ENCODE assay signal across 9 cellular contexts in genomic region chr4:73423184-73423583, GRCh38. TPM values are rescaled to one million over a fixed set of nuclear protein-coding genes. Genes with fewer than 3 reads are reported as not detected.
"Had no signal": no experiment of that assay in that cellular context is flagged by ENCODE, and none has a peak within 500 bp of the region (broad histone marks: within the 10 kb centered on the region; RNA-seq: fewer than 3 reads in every experiment).

No MANE protein-coding gene starts in this region.

- ATAC-seq: GM12878 had no signal

- FAIRE-seq: G401.6, GM12878, GM12891, GM12892, GM18507, GM19239 had no signal

- H3K4me3 ChIP-seq: GM12878 had no signal

- DNase-seq: GDM1, GF-D8 had no signal

RNA-seq across cellular contexts. Expression of gene AFP, which starts 12.8 kb away (rescaled TPM):
- total RNA-seq: G401 had no signal
- polyA plus RNA-seq: GM12878 had no signal

RNA-seq across cellular contexts. Expression of gene ALB, which starts 19.1 kb away (rescaled TPM):
- total RNA-seq: G401 had no signal

RNA-seq across cellular contexts. Expression of gene AFM, which starts 58.4 kb away (rescaled TPM):
- total RNA-seq: G401, GM12878 had no signal
- polyA plus RNA-seq: GM12878 had no signal
